ENCODE assay signal across 9 cellular contexts in genomic region chr12:125841332-125841731, GRCh38.
"Had no signal": no experiment of that assay in that cellular context is flagged by ENCODE, and none has a peak within 500 bp of the region (broad histone marks: within the 10 kb centered on the region; RNA-seq: fewer than 3 reads in every experiment).

No MANE protein-coding gene starts in this region.

- DNase-seq: GM23248, GOT3, H7, H9, HCEC 1CT, HFFc6 had no signal

- H3K27ac Mint-ChIP-seq: GM23338, HFFc6 had no signal

- H3K4me3 ChIP-seq: GM23248, GM23338, HAP-1 had no signal

- H3K4me1 Mint-ChIP-seq: GM23338 had no signal

- H2AFZ ChIP-seq: GM23248, GM23338 had no signal

- H3K9me3 ChIP-seq: HAP-1 had no signal

- H3K36me3 ChIP-seq: HAP-1 had no signal

- H3K4me2 ChIP-seq: GM23338 had no signal

- H3K9ac ChIP-seq: GM23248 had no signal

- H3K27ac ChIP-seq: GM23248 had no signal

- ATAC-seq: GM23338, HCT116 had no signal

- H3K4me3 Mint-ChIP-seq: GM23338, H9, HFFc6 had no signal

- H3K9me3 Mint-ChIP-seq: H9 had no signal

- H3K4me1 ChIP-seq: HAP-1 had no signal
